Comparison of ENCODE assay signal across 8 cellular contexts in the genomic region with DNA sequence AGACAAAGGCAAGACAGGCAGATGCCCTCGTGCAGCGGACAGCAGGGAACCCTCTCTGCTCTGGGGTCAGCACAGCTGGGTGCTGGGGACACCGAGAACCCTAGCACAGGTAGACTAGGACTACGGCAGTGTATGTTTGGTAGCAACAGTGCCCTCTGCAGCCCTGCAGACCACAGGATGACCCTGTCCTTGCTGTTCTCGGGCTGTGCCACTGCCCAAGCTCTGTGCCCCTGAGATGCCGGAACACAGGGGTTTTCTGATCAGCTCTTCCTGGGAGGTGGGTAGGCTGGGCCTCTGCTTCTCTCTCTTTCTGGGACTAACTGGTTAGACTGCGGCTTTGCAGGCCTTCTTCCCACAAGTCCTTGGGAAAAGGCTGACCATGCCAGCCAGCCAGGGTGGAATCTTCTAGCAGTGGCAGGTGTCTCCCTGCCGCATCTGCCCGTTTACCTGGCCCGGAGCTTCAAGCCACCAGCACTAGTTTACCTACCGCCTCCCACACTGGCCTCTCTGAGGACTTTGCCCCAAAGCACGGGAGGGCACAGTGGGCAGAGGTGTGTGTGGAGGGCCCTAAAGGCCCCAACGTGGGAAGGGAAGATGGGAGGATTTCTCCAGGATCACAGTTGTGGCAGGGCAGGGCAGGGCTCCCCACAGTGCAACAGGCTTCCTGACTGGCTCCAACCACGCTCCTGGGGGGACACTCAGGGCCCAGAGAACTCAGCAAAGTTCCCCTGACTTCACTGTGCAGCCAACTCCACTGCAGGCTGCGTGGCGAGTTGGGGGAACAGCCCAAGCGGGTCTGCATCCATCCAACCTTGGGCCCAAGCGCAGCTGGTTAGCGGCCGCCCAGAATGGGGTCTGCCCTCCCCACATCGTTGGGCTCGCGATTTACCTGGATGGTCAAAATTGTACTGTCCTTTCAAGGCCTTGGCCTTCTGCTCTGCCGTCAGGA. TPM values are rescaled to one million over a fixed set of nuclear protein-coding genes. Genes with fewer than 3 reads are reported as not detected.
DNase-seq lines count a peak whose midpoint lies in the region; ATAC-seq and TF ChIP-seq lines count a peak whose summit lies in the region.

No MANE protein-coding gene starts in this region.

- H3K4me2 ChIP-seq in MM.1S (ENCODE audit: low read depth, low read length) = peak overlapping the region; percentile 85

- TF ChIP-seq CTCF in MM.1S (IDR thresholded peaks at IDR 0.05; ENCODE audit: low read length) = no peak
- TF ChIP-seq CTCF in neural crest cell (conservative IDR thresholded peaks at IDR 0.05) = no peak

- H4K20me1 ChIP-seq in MM.1S (ENCODE audit: insufficient read depth, low read length) = no peaks in the 10 kb centered on the region

- H3K36me3 Mint-ChIP-seq in CD4-positive, CD25-positive, alpha-beta regulatory T cell = peaks cover 18% of the 10 kb centered on the region
- H3K36me3 Mint-ChIP-seq in neural crest cell (ENCODE audit: low read depth) = peaks cover 3% of the 10 kb centered on the region

- H3K9me3 Mint-ChIP-seq in CD4-positive, CD25-positive, alpha-beta regulatory T cell = no peaks in the 10 kb centered on the region
- H3K9me3 Mint-ChIP-seq in neural crest cell = no peaks in the 10 kb centered on the region

- H3K36me3 ChIP-seq in CD4-positive, CD25-positive, alpha-beta regulatory T cell (ENCODE audit: control insufficient read depth, insufficient read depth, low read length) = peaks cover 37% of the 10 kb centered on the region
- no peaks in the 10 kb centered on the region; the same call in 1 of the 2 replicates for H3K36me3 ChIP-seq in MM.1S (replicated peaks; ENCODE audit: insufficient read depth, low read length)
- H3K36me3 ChIP-seq in effector memory CD4-positive, alpha-beta T cell (ENCODE audit: control insufficient read depth, insufficient read depth, low read length) = peaks cover 45% of the 10 kb centered on the region

- peak overlapping the region; percentile 85 for H3K9ac ChIP-seq in MM.1S (ENCODE audit: low read length)

- no peaks in the 10 kb centered on the region for H3K27me3 Mint-ChIP-seq in CD4-positive, CD25-positive, alpha-beta regulatory T cell
- no peaks in the 10 kb centered on the region for H3K27me3 Mint-ChIP-seq in neural crest cell (ENCODE audit: low read depth)

- peak overlapping the region; percentile 77 for H3K4me3 ChIP-seq in CD4-positive, CD25-positive, alpha-beta regulatory T cell (ENCODE audit: low read depth, low read length)
- H3K4me3 ChIP-seq in MM.1S (ENCODE audit: low read length) = peak overlapping the region; percentile 75
- peak overlapping the region; percentile 80 for H3K4me3 ChIP-seq in effector memory CD4-positive, alpha-beta T cell (ENCODE audit: insufficient read depth, low read depth, low read length, poor library complexity, severe bottlenecking)

- no peaks in the 10 kb centered on the region for H3K27me3 ChIP-seq in CD4-positive, CD25-positive, alpha-beta regulatory T cell (ENCODE audit: control insufficient read depth, insufficient read depth, low read length)
- no peaks in the 10 kb centered on the region for H3K27me3 ChIP-seq in MM.1S (replicated peaks; ENCODE audit: insufficient read depth, low read length)
- no peaks in the 10 kb centered on the region for H3K27me3 ChIP-seq in effector memory CD4-positive, alpha-beta T cell (replicated peaks; ENCODE audit: control insufficient read depth, insufficient read depth, low read length, poor library complexity, severe bottlenecking)

- H3K4me1 Mint-ChIP-seq in CD4-positive, CD25-positive, alpha-beta regulatory T cell = peaks cover 4 to 30% (median 5%) of the 10 kb centered on the region in 4 donors
- peaks cover 9% of the 10 kb centered on the region for H3K4me1 Mint-ChIP-seq in neural crest cell

- H3K9me2 ChIP-seq in MM.1S (replicated peaks; ENCODE audit: insufficient read depth, low read length) = no peaks in the 10 kb centered on the region

- H3K4me1 ChIP-seq in CD4-positive, CD25-positive, alpha-beta regulatory T cell (ENCODE audit: control insufficient read depth, insufficient read depth, low read length, poor library complexity, severe bottlenecking) = peaks cover 17% of the 10 kb centered on the region
- H3K4me1 ChIP-seq in MM.1S (ENCODE audit: low read length) = peaks cover 11% of the 10 kb centered on the region; the same call in 1 of the 2 replicates
- H3K4me1 ChIP-seq in effector memory CD4-positive, alpha-beta T cell (ENCODE audit: control insufficient read depth, insufficient read depth, low read length, poor library complexity, severe bottlenecking) = peaks cover 28% of the 10 kb centered on the region

- no peak for DNase-seq in CD4-positive, CD25-positive, alpha-beta regulatory T cell
- no peak for DNase-seq in MM.1S
- DNase-seq in effector memory CD4-positive, alpha-beta T cell = no peak
- DNase-seq in neural crest cell (ENCODE audit: low read depth, low spot score) = no peak
- no peak for DNase-seq in retina
- DNase-seq in NCI-H1417 (lab: John Stamatoyannopoulos, UW) = no peak
- DNase-seq in NCI-H1436 (lab: John Stamatoyannopoulos, UW) = no peak

- H3K9me3 ChIP-seq in CD4-positive, CD25-positive, alpha-beta regulatory T cell (ENCODE audit: control insufficient read depth in 2 of 2, low read length in 2 of 2) = no peaks in the 10 kb centered on the region
- no peaks in the 10 kb centered on the region for H3K9me3 ChIP-seq in MM.1S (replicated peaks; ENCODE audit: insufficient read depth, low read length)
- H3K9me3 ChIP-seq in effector memory CD4-positive, alpha-beta T cell (ENCODE audit: control insufficient read depth, low read length) = no peaks in the 10 kb centered on the region

- H3K27ac Mint-ChIP-seq in CD4-positive, CD25-positive, alpha-beta regulatory T cell = peak overlapping the region; percentile 65 to 79 (median 66)
- H3K27ac Mint-ChIP-seq in neural crest cell (ENCODE audit: unreplicated experiment) = peak overlapping the region; percentile 72

- peaks cover 23% of the 10 kb centered on the region for H3K79me2 ChIP-seq in MM.1S (ENCODE audit: low read length)

- no peaks in the 10 kb centered on the region for H3F3A ChIP-seq in MM.1S (ENCODE audit: insufficient read depth, low read length)

- H3K27ac ChIP-seq in CD4-positive, CD25-positive, alpha-beta regulatory T cell (ENCODE audit: insufficient read depth, low read length, poor library complexity, severe bottlenecking) = peak overlapping the region; percentile 67
- no peak overlapping the region for H3K27ac ChIP-seq in MM.1S (ENCODE audit: low read length)
- peak overlapping the region; percentile 67 for H3K27ac ChIP-seq in effector memory CD4-positive, alpha-beta T cell (ENCODE audit: insufficient read depth, low read length, poor library complexity, severe bottlenecking)

- peak overlapping the region; percentile 22; the same call in 1 of the 2 replicates for H2AFZ ChIP-seq in MM.1S (ENCODE audit: low read length)

- ATAC-seq in CD4-positive, CD25-positive, alpha-beta regulatory T cell (ENCODE audit: low read depth in 2 of 2) = no peak
- no peak for ATAC-seq in HG02840 (IDR thresholded peaks at IDR 0.05; ENCODE audit: low FRiP score, unreplicated experiment)

- H3K4me3 Mint-ChIP-seq in CD4-positive, CD25-positive, alpha-beta regulatory T cell = peak overlapping the region; percentile 68 to 87 (median 72)
- H3K4me3 Mint-ChIP-seq in neural crest cell = peak overlapping the region; percentile 85

RNA-seq across cellular contexts. Expression of a gene that starts 1.2 kb away (rescaled TPM):
- 20.9 TPM for total RNA-seq in CD4-positive, CD25-positive, alpha-beta regulatory T cell
- polyA plus RNA-seq in CD4-positive, CD25-positive, alpha-beta regulatory T cell = 10 to 100 TPM; 24.9 to 28.8 (median 27.2) TPM
- 56.4 and 56.8 TPM in 2 replicates for total RNA-seq in neural crest cell

RNA-seq across cellular contexts. Expression of a gene that starts 15.5 kb away (rescaled TPM):
- not detected for total RNA-seq in CD4-positive, CD25-positive, alpha-beta regulatory T cell
- not detected for polyA plus RNA-seq in CD4-positive, CD25-positive, alpha-beta regulatory T cell
- not detected in 2 replicates for total RNA-seq in neural crest cell

RNA-seq across cellular contexts. Expression of a gene that starts 27.2 kb away (rescaled TPM):
- total RNA-seq in CD4-positive, CD25-positive, alpha-beta regulatory T cell = 52.3 TPM
- polyA plus RNA-seq in CD4-positive, CD25-positive, alpha-beta regulatory T cell = 10 to 100 TPM; 13.2 to 16.1 (median 14.4) TPM
- 42.8 and 46.3 TPM in 2 replicates for total RNA-seq in neural crest cell
